Comparison of ENCODE assay signal across 9 cellular contexts in genomic region chr20:59041487-59041886, GRCh38. TPM values are rescaled to one million over a fixed set of nuclear protein-coding genes. Genes with fewer than 3 reads are reported as not detected.
DNase-seq lines count a peak whose midpoint lies in the region; ATAC-seq, FAIRE-seq and TF ChIP-seq lines count a peak whose summit lies in the region.
"Not testable (repeated sequence)": the region's sequence is repeated elsewhere in the genome, so short reads cannot be mapped to it uniquely, and the experiment has no call there.
"Had no signal": no experiment of that assay in that cellular context is flagged by ENCODE, and none has a peak within 500 bp of the region (broad histone marks: within the 10 kb centered on the region; RNA-seq: fewer than 3 reads in every experiment).

No MANE protein-coding gene starts in this region.

- TF ChIP-seq CTCF in VCaP (conservative IDR thresholded peaks at IDR 0.05); adrenal gland (IDR thresholded peaks at IDR 0.05); endothelial cell of umbilical vein (IDR thresholded peaks at IDR 0.05; ENCODE audit: extremely low read depth in 1 of 2, insufficient read depth in 1 of 2, low read depth in 1 of 2, low read length in 2 of 2); left lung (IDR thresholded peaks at IDR 0.05); osteocyte (IDR thresholded peaks at IDR 0.05): not testable (repeated sequence)

- CTCF ChIA-PET in CD4-positive, alpha-beta memory T cell (lab: Charles Lee; ENCODE audit: partially characterized antibody) = interaction anchor here (1.3 to 1.9 kb wide), 2 partner anchors 10 to 47 kb away, joined by 3 to 6 read pairs; partner anchors contain the start of gene ATP5F1E
- CTCF ChIA-PET in endothelial cell of umbilical vein (lab: Charles Lee) = interaction anchor here (0.8 to 1.9 kb wide), 4 partner anchors 9 to 180 kb away, joined by 3 to 5 read pairs (median 4); partner anchors contain the start of gene ATP5F1E

- H3K4me3 Mint-ChIP-seq in CD4-positive, alpha-beta memory T cell = peak overlapping the region; percentile 69 to 95 (median 92)
- peak overlapping the region; percentile 86 for H3K4me3 Mint-ChIP-seq in osteocyte (ENCODE audit: unreplicated experiment)

- H3K9ac ChIP-seq in endothelial cell of umbilical vein (replicated peaks; ENCODE audit: extremely low read depth, insufficient read depth, low read length) = not testable (repeated sequence)

- H3K9me3 Mint-ChIP-seq in CD4-positive, alpha-beta memory T cell; osteocyte (ENCODE audit: unreplicated experiment): not testable (repeated sequence)

- H3K36me3 Mint-ChIP-seq in CD4-positive, alpha-beta memory T cell = peaks cover 12 to 27% of the 10 kb centered on the region in 2 donors
- H3K36me3 Mint-ChIP-seq in osteocyte (ENCODE audit: unreplicated experiment) = peaks cover 20% of the 10 kb centered on the region

- 87 to 94% (median 92%) methylated on average over 16 of the region's 16 CpGs for WGBS in adrenal gland, 4 donors
- WGBS in thymus = 98% methylated on average over 16 of the region's 16 CpGs

- peaks cover 48% of the 10 kb centered on the region for H3K79me2 ChIP-seq in endothelial cell of umbilical vein (ENCODE audit: control insufficient read depth, insufficient read depth, low read length)

- not testable (repeated sequence) for H4K20me1 ChIP-seq in endothelial cell of umbilical vein (replicated peaks; ENCODE audit: control insufficient read depth, extremely low read depth, insufficient read depth, low read length)

- dilution Hi-C loops in endothelial cell of umbilical vein (cut with MboI; ENCODE audit: extremely low pct_ligation_motif_present, low sequenced_read_pairs) = not testable (repeated sequence)

- H3K4me3 ChIP-seq in CD4-positive, alpha-beta memory T cell (ENCODE audit: low read length in 2 of 2) = peak overlapping the region in 1 of 2 donors; percentile 91
- H3K4me3 ChIP-seq in Jurkat, Clone E6-1 (ENCODE audit: low read length) = peak overlapping the region; percentile 83
- H3K4me3 ChIP-seq in adrenal gland = peak overlapping the region in 1 of 4 donors; percentile 95
- H3K4me3 ChIP-seq in endothelial cell of umbilical vein (replicated peaks in 1 of 3; ENCODE audit: insufficient read depth in 1 of 3, low read depth in 1 of 3, low read length in 3 of 3) = peak overlapping the region in 2 of 3 experiments; percentile 69 to 91
- H3K4me3 ChIP-seq in left lung = peak overlapping the region; percentile 74 to 87
- H3K4me3 ChIP-seq in thymus (ENCODE audit: low read length) = peak overlapping the region; percentile 90

- H3K4me1 ChIP-seq in CD4-positive, alpha-beta memory T cell (ENCODE audit: insufficient read depth, low read length) = peaks cover 58% of the 10 kb centered on the region
- peaks cover 17 to 36% of the 10 kb centered on the region in 2 donors for H3K4me1 ChIP-seq in adrenal gland (replicated peaks in 1 of 2)
- not testable (repeated sequence) for H3K4me1 ChIP-seq in endothelial cell of umbilical vein (ENCODE audit: control insufficient read depth, extremely low read depth, insufficient read depth, low read length)
- H3K4me1 ChIP-seq in left lung = peaks cover 22 to 51% of the 10 kb centered on the region in 2 donors
- H3K4me1 ChIP-seq in thymus (ENCODE audit: control insufficient read depth, insufficient read depth, low read length) = peaks cover 25% of the 10 kb centered on the region

- peak overlapping the region; percentile 80 to 91 (median 85) for H3K27ac Mint-ChIP-seq in CD4-positive, alpha-beta memory T cell
- H3K27ac Mint-ChIP-seq in osteocyte (ENCODE audit: unreplicated experiment) = peak overlapping the region; percentile 50

- not testable (repeated sequence) for ATAC-seq in left lung

- not testable (repeated sequence) for H3K27me3 Mint-ChIP-seq in CD4-positive, alpha-beta memory T cell; osteocyte (ENCODE audit: unreplicated experiment)

- H3K27ac ChIP-seq in CD4-positive, alpha-beta memory T cell (ENCODE audit: low read depth, low read length) = peak overlapping the region; percentile 92
- H3K27ac ChIP-seq in VCaP (peak overlapping the region; percentile 85), adrenal gland (peak overlapping the region in 3 of 5 donors; percentile 78 to 95 (median 82))
- not testable (repeated sequence) for H3K27ac ChIP-seq in endothelial cell of umbilical vein (ENCODE audit: insufficient read depth, low read depth, low read length); left lung; thymus (ENCODE audit: low read depth)

- FAIRE-seq in endothelial cell of umbilical vein (lab: Jason Lieb, UNC) = not testable (repeated sequence)

- POLR2A ChIA-PET in CD4-positive, alpha-beta memory T cell (lab: Charles Lee; ENCODE audit: partially characterized antibody) = interaction anchor here (1.5 to 4.9 kb wide), 3 partner anchors 9 to 153 kb away, joined by 3 to 104 read pairs (median 5); partner anchors contain the start of gene ATP5F1E
- POLR2A ChIA-PET in endothelial cell of umbilical vein (lab: Charles Lee) = not testable (repeated sequence)

- intact Hi-C loops in CD4-positive, alpha-beta memory T cell (cut with micrococcal nuclease) = loop anchor here (5.0 kb wide), 1 partner anchor 81 kb away; no protein-coding TSS in a partner anchor
- intact Hi-C loops in adrenal gland (cut with DNase I) = loop anchor here in 1 of 2 donors (10.0 kb wide), 1 partner anchor 167 kb away; no protein-coding TSS in a partner anchor
- intact Hi-C loops in endothelial cell of umbilical vein (cut with micrococcal nuclease); left lung (cut with DNase I): not testable (repeated sequence)

- H3K4me1 Mint-ChIP-seq in CD4-positive, alpha-beta memory T cell = peaks cover 33 to 64% (median 51%) of the 10 kb centered on the region in 4 donors
- H3K4me1 Mint-ChIP-seq in osteocyte (ENCODE audit: unreplicated experiment) = peaks cover 31% of the 10 kb centered on the region

- peaks cover 18% of the 10 kb centered on the region for H3K36me3 ChIP-seq in CD4-positive, alpha-beta memory T cell (ENCODE audit: insufficient read depth, low read length)
- H3K36me3 ChIP-seq in adrenal gland (replicated peaks in 1 of 2) (peaks cover 0 to 19% of the 10 kb centered on the region in 2 donors), endothelial cell of umbilical vein (ENCODE audit: control insufficient read depth in 2 of 2, extremely low read depth in 1 of 2, insufficient read depth in 2 of 2, low read length in 2 of 2) (peaks cover 7 to 13% of the 10 kb centered on the region in 2 experiments), left lung (peaks cover 5 to 21% of the 10 kb centered on the region in 2 donors), thymus (ENCODE audit: control insufficient read depth, insufficient read depth) (peaks cover 14% of the 10 kb centered on the region)

- not testable (repeated sequence) for H3K9me1 ChIP-seq in endothelial cell of umbilical vein (replicated peaks; ENCODE audit: control insufficient read depth, extremely low read depth, insufficient read depth, low read length)

- peak overlapping the region; percentile 87 for H3K4me2 ChIP-seq in endothelial cell of umbilical vein (ENCODE audit: insufficient read depth, low read length)

- DNase-seq in CD4-positive, alpha-beta memory T cell; Jurkat, Clone E6-1 (ENCODE audit: low read depth, low spot score); adrenal gland; endothelial cell of umbilical vein (ENCODE audit: low read depth, low spot score); left lung; osteocyte (ENCODE audit: extremely low spot score, unreplicated experiment): not testable (repeated sequence)

- not testable (repeated sequence) for BruUV-seq in endothelial cell of umbilical vein (replicated peaks; lab: Mats Ljungman, UMichigan)

- not testable (repeated sequence) for H3K9me3 ChIP-seq in CD4-positive, alpha-beta memory T cell (ENCODE audit: control insufficient read depth in 1 of 2, low read length in 2 of 2); adrenal gland (replicated peaks in 1 of 3); endothelial cell of umbilical vein (replicated peaks; ENCODE audit: control insufficient read depth, insufficient read depth, low read length); left lung; thymus (ENCODE audit: control insufficient read depth)

- H2AFZ ChIP-seq in endothelial cell of umbilical vein (ENCODE audit: low read depth, low read length) = not testable (repeated sequence)

- not testable (repeated sequence) for H3K27me3 ChIP-seq in CD4-positive, alpha-beta memory T cell (ENCODE audit: insufficient read depth, low read length); adrenal gland; endothelial cell of umbilical vein (ENCODE audit: control insufficient read depth in 2 of 2, insufficient read depth in 2 of 2, low read length in 2 of 2); left lung; thymus (ENCODE audit: control insufficient read depth, insufficient read depth)

- not testable (repeated sequence) for TF ChIP-seq POLR2A in adrenal gland (IDR thresholded peaks at IDR 0.05); endothelial cell of umbilical vein (IDR thresholded peaks at IDR 0.05; ENCODE audit: low read depth, low read length)

RNA-seq across cellular contexts. Expression of gene PRELID3B, which starts 1.1 kb away (rescaled TPM):
- 10 to 100 TPM; 47.0 to 53.5 TPM for total RNA-seq in CD4-positive, alpha-beta memory T cell
- polyA plus RNA-seq in CD4-positive, alpha-beta memory T cell = 10 to 100 TPM; 35.7 to 54.7 TPM
- 161 TPM for polyA plus RNA-seq in Jurkat, Clone E6-1 (2012; ENCODE audit: insufficient read depth, insufficient read length)
- 100 to 1,000 TPM in 1 of 8 donors, 10 to 100 TPM in 7; 21.7 to 112 (median 47.8) TPM for total RNA-seq in adrenal gland
- 100 to 1,000 TPM in 1 of 3 donors, 10 to 100 TPM in 2; 13.3 to 119 (median 16.1) TPM for polyA plus RNA-seq in adrenal gland
- 47.4 and 57.2 TPM in 2 replicates for total RNA-seq in endothelial cell of umbilical vein
- 12.1 and 14.9 TPM in 2 replicates for polyA plus RNA-seq in endothelial cell of umbilical vein
- polyA plus RNA-seq in endothelial cell of umbilical vein (2011; cell fraction: cytosol; rRNA removed) = 26.1 and 28.8 TPM in 2 replicates
- 15.9 and 16.0 TPM in 2 replicates for polyA plus RNA-seq in endothelial cell of umbilical vein (2011; cell fraction: nucleus; rRNA removed)
- 43.9 and 54.5 TPM in 2 replicates for polyA plus RNA-seq in endothelial cell of umbilical vein (2012)
- polyA minus RNA-seq in endothelial cell of umbilical vein = 88.1 and 114 TPM in 2 replicates
- 126 TPM for polyA minus RNA-seq in endothelial cell of umbilical vein (2011; cell fraction: cytosol; rRNA and poly(A)+ RNA removed)
- polyA minus RNA-seq in endothelial cell of umbilical vein (2011; cell fraction: nucleus; rRNA and poly(A)+ RNA removed) = 17.4 and 22.8 TPM in 2 replicates
- 10 to 100 TPM; 55.7 to 56.3 TPM for total RNA-seq in left lung
- total RNA-seq in osteocyte = 38.8 and 45.1 TPM in 2 replicates
- polyA plus RNA-seq in thymus = 33.4 TPM

RNA-seq across cellular contexts. Expression of gene ATP5F1E, which starts 9.4 kb away (rescaled TPM):
- total RNA-seq in CD4-positive, alpha-beta memory T cell = 10 to 100 TPM; 77.2 to 84.5 TPM
- 100 to 1,000 TPM in 1 of 2 donors, 10 to 100 TPM in 1; 76.9 to 102 TPM for polyA plus RNA-seq in CD4-positive, alpha-beta memory T cell
- 352 TPM for polyA plus RNA-seq in Jurkat, Clone E6-1 (2012; ENCODE audit: insufficient read depth, insufficient read length)
- 10 to 100 TPM; 13.3 to 90.4 (median 47.4) TPM for total RNA-seq in adrenal gland
- polyA plus RNA-seq in adrenal gland = 100 to 1,000 TPM in 1 of 3 donors, 10 to 100 TPM in 2; 42.5 to 131 (median 50.0) TPM
- 107 and 114 TPM in 2 replicates for total RNA-seq in endothelial cell of umbilical vein
- polyA plus RNA-seq in endothelial cell of umbilical vein = 20.2 and 29.0 TPM in 2 replicates
- 52.0 and 63.6 TPM in 2 replicates for polyA plus RNA-seq in endothelial cell of umbilical vein (2011; cell fraction: cytosol; rRNA removed)
- polyA plus RNA-seq in endothelial cell of umbilical vein (2011; cell fraction: nucleus; rRNA removed) = 21.9 and 28.7 TPM in 2 replicates
- polyA plus RNA-seq in endothelial cell of umbilical vein (2012) = 124 and 221 TPM in 2 replicates
- 13.2 and 13.4 TPM in 2 replicates for polyA minus RNA-seq in endothelial cell of umbilical vein
- polyA minus RNA-seq in endothelial cell of umbilical vein (2011; cell fraction: cytosol; rRNA and poly(A)+ RNA removed) = 24.8 TPM
- 34.2 and 44.0 TPM in 2 replicates for polyA minus RNA-seq in endothelial cell of umbilical vein (2011; cell fraction: nucleus; rRNA and poly(A)+ RNA removed)
- 10 to 100 TPM; 75.5 to 90.7 TPM for total RNA-seq in left lung
- 66.7 and 68.2 TPM in 2 replicates for total RNA-seq in osteocyte
- 82.1 TPM for polyA plus RNA-seq in thymus

RNA-seq across cellular contexts. Expression of gene TUBB1, which starts 22.3 kb away (rescaled TPM):
- not detected for total RNA-seq in CD4-positive, alpha-beta memory T cell
- polyA plus RNA-seq in CD4-positive, alpha-beta memory T cell = not detected
- 0.33 TPM for polyA plus RNA-seq in Jurkat, Clone E6-1 (2012; ENCODE audit: insufficient read depth, insufficient read length)
- total RNA-seq in adrenal gland = under 1 TPM in 3 of 8 donors, not detected in 5; 0.13 to 0.53 (median 0.14) TPM
- polyA plus RNA-seq in adrenal gland = under 1 TPM; 0.07 to 0.10 (median 0.08) TPM
- total RNA-seq in endothelial cell of umbilical vein = not detected in 2 replicates
- polyA plus RNA-seq in endothelial cell of umbilical vein = 0.02 and 0.04 TPM in 2 replicates
- polyA plus RNA-seq in endothelial cell of umbilical vein (2011; cell fraction: cytosol; rRNA removed) = 0.01 TPM in 1 of 2 replicates, not detected in the other
- polyA plus RNA-seq in endothelial cell of umbilical vein (2011; cell fraction: nucleus; rRNA removed) = 0.13 and 0.20 TPM in 2 replicates
- 0.11 and 0.15 TPM in 2 replicates for polyA plus RNA-seq in endothelial cell of umbilical vein (2012)
- not detected in 2 replicates for polyA minus RNA-seq in endothelial cell of umbilical vein
- not detected for polyA minus RNA-seq in endothelial cell of umbilical vein (2011; cell fraction: cytosol; rRNA and poly(A)+ RNA removed)
- polyA minus RNA-seq in endothelial cell of umbilical vein (2011; cell fraction: nucleus; rRNA and poly(A)+ RNA removed) = not detected in 2 replicates
- total RNA-seq in left lung = 1 to 10 TPM; 2.0 to 3.6 TPM
- not detected in 2 replicates for total RNA-seq in osteocyte
- polyA plus RNA-seq in thymus = 0.14 TPM
- total RNA-seq: lung microvascular endothelial cell had no signal

RNA-seq across cellular contexts. Expression of gene CTSZ, which starts 34.4 kb away (rescaled TPM):
- 10 to 100 TPM; 34.8 to 37.3 TPM for total RNA-seq in CD4-positive, alpha-beta memory T cell
- polyA plus RNA-seq in CD4-positive, alpha-beta memory T cell = 1 to 10 TPM in 1 of 2 donors, under 1 TPM in 1; 0.76 to 3.4 TPM
- not detected for polyA plus RNA-seq in Jurkat, Clone E6-1 (2012; ENCODE audit: insufficient read depth, insufficient read length)
- total RNA-seq in adrenal gland (100 to 1,000 TPM; 128 to 266 (median 188) TPM), endothelial cell of umbilical vein (299 and 304 TPM in 2 replicates), left lung (100 to 1,000 TPM; 452 to 479 TPM), osteocyte (17.2 and 17.5 TPM in 2 replicates)
- polyA plus RNA-seq in adrenal gland (100 to 1,000 TPM; 108 to 180 (median 121) TPM), endothelial cell of umbilical vein (323 and 387 TPM in 2 replicates), thymus (134 TPM)
- polyA plus RNA-seq in endothelial cell of umbilical vein (2011; cell fraction: cytosol; rRNA removed) = 384 and 406 TPM in 2 replicates
- 161 and 176 TPM in 2 replicates for polyA plus RNA-seq in endothelial cell of umbilical vein (2011; cell fraction: nucleus; rRNA removed)
- 295 and 377 TPM in 2 replicates for polyA plus RNA-seq in endothelial cell of umbilical vein (2012)
- polyA minus RNA-seq in endothelial cell of umbilical vein = 334 TPM in 2 replicates
- 43.1 TPM for polyA minus RNA-seq in endothelial cell of umbilical vein (2011; cell fraction: cytosol; rRNA and poly(A)+ RNA removed)
- 47.0 and 69.2 TPM in 2 replicates for polyA minus RNA-seq in endothelial cell of umbilical vein (2011; cell fraction: nucleus; rRNA and poly(A)+ RNA removed)
